8 cellular contexts compared by ENCODE assay signal in the genomic region with DNA sequence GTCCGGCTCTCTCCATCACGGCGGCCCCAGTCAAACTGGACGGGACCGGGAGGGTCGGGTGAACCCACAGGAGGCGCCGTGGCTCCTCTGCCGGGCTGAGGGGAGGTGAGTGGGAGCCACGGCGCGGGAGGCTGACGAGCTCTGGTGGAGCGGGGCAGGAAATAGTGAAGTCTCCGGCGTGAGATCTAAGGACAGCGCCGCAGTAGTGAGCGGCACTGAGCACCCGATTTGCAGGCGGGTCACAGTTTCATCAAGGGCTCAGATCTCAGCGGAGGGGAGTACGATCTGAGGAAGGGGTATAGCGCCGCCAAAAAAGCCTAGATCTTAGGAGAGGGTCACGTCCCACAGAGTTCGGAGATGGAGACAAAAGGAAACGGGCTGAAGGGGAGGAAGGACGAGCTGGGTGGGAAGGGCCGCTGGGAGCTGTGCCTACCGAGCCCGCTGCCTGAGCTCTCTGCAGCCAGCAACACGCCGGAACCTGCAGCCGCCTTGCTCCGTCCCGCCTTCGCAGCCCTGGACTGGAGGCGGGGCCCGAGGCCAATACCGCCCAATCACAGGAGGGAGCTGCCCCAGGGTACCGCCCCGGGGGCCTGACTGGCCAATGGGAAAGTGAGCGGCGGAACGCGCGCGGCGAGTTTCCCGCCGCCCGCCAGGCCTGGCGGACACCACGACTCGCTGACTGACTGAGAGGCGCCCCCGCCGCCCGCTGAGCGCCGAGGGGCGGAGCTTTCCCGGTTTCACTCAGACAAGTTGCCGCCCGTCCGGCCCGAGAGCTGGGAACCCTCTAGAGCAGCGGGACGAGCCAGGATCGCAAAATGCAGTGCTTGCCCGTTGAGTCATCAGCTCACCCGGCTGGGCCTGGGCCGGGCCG. TPM values are rescaled to one million over a fixed set of nuclear protein-coding genes. Genes with fewer than 3 reads are reported as not detected.
DNase-seq lines count a peak whose midpoint lies in the region; ATAC-seq and TF ChIP-seq lines count a peak whose summit lies in the region.

No MANE protein-coding gene starts in this region.

- no peaks in the 10 kb centered on the region for H3K9me2 ChIP-seq in MM.1S (replicated peaks; ENCODE audit: insufficient read depth, low read length)
- H3K9me2 ChIP-seq in neural cell (ENCODE audit: insufficient read depth, low read length), result no peaks in the 10 kb centered on the region

- H3K9me3 ChIP-seq in MM.1S (replicated peaks; ENCODE audit: insufficient read depth, low read length) (no peaks in the 10 kb centered on the region), neural cell (ENCODE audit: low read length) (no peaks in the 10 kb centered on the region)

- H3K36me3 ChIP-seq in MM.1S (replicated peaks; ENCODE audit: insufficient read depth, low read length), result no peaks in the 10 kb centered on the region
- H3K36me3 ChIP-seq in neural cell (ENCODE audit: insufficient read depth, low read length), result no peaks in the 10 kb centered on the region

- DNase-seq in GDM1 (lab: John Stamatoyannopoulos, UW) (peak; percentile 96), HCEC 1CT (peak; percentile 99), MM.1S (peak; percentile 97), SHP77 treated with DMSO at 0.1 percent for 48 hours (lab: John Stamatoyannopoulos, UW) (peak; percentile 97), activated gamma-delta T cell treated with Interleukin-2 at 50 U/mL for 16 hours (peak; percentile 94), fibroblast of villous mesenchyme (ENCODE audit: low read depth) (peak; percentile 98)
- peak; percentile 96 to 97 for DNase-seq in stimulated activated naive CD8-positive, alpha-beta T cell treated with anti-CD3 and anti-CD28 coated beads, Interleukin-15, amount 100 ng/mL, for 72 hours

- H3K9ac ChIP-seq in MM.1S (ENCODE audit: low read length) (peak overlapping the region; percentile 95), neural cell (ENCODE audit: low read length) (peak overlapping the region; percentile 34)

- ATAC-seq in stimulated activated naive CD8-positive, alpha-beta T cell treated with anti-CD3 and anti-CD28 coated beads, Interleukin-15, amount 100 ng/mL, for 72 hours, result peak; percentile 97

- H3K27me3 ChIP-seq in MM.1S (replicated peaks; ENCODE audit: insufficient read depth, low read length) (no peaks in the 10 kb centered on the region), neural cell (ENCODE audit: insufficient read depth, low read depth, low read length) (no peaks in the 10 kb centered on the region)

- H3K4me3 ChIP-seq in MM.1S (ENCODE audit: low read length) (peak overlapping the region; percentile 88), fibroblast of villous mesenchyme (ENCODE audit: low read depth, low read length) (peak overlapping the region; percentile 74), neural cell (ENCODE audit: low read length) (peak overlapping the region; percentile 71)

- peak overlapping the region; percentile 86 to 98 for H3K4me3 Mint-ChIP-seq in stimulated activated naive CD8-positive, alpha-beta T cell treated with anti-CD3 and anti-CD28 coated beads, Interleukin-15, amount 100 ng/mL, for 72 hours

- H3K4me2 ChIP-seq in MM.1S (ENCODE audit: low read depth, low read length), result peak overlapping the region; percentile 96
- peak overlapping the region; percentile 69 for H3K4me2 ChIP-seq in neural cell (ENCODE audit: low read length)

- H2AFZ ChIP-seq in MM.1S (ENCODE audit: low read length) (peak overlapping the region; percentile 69), neural cell (ENCODE audit: low read depth, low read length) (no peak overlapping the region)

- no peak for TF ChIP-seq RAD21 in neural cell (conservative IDR thresholded peaks at IDR 0.05)

- peaks cover 34% of the 10 kb centered on the region for H3K4me1 Mint-ChIP-seq in stimulated activated naive CD8-positive, alpha-beta T cell treated with anti-CD3 and anti-CD28 coated beads, Interleukin-15, amount 100 ng/mL, for 72 hours

- peak overlapping the region; percentile 95 to 96 for H3K27ac Mint-ChIP-seq in stimulated activated naive CD8-positive, alpha-beta T cell treated with anti-CD3 and anti-CD28 coated beads, Interleukin-15, amount 100 ng/mL, for 72 hours

- TF ChIP-seq CTCF in MM.1S (IDR thresholded peaks at IDR 0.05; ENCODE audit: low read length) (peak; percentile 7; the same call in 1 of the 2 replicates), fibroblast of villous mesenchyme (IDR thresholded peaks at IDR 0.05; ENCODE audit: insufficient read depth, low read depth, low read length) (no peak), neural cell (IDR thresholded peaks at IDR 0.05; ENCODE audit: poor library complexity, severe bottlenecking) (peak; percentile 11)

- no peaks in the 10 kb centered on the region for H3K9me3 Mint-ChIP-seq in stimulated activated naive CD8-positive, alpha-beta T cell treated with anti-CD3 and anti-CD28 coated beads, Interleukin-15, amount 100 ng/mL, for 72 hours

- H3F3A ChIP-seq in MM.1S (ENCODE audit: insufficient read depth, low read length), result peaks cover 35% of the 10 kb centered on the region
- no peaks in the 10 kb centered on the region for H3F3A ChIP-seq in neural cell (ENCODE audit: insufficient read depth, low read length, poor library complexity, severe bottlenecking)

- no peaks in the 10 kb centered on the region for H4K20me1 ChIP-seq in MM.1S (ENCODE audit: insufficient read depth, low read length)
- H4K20me1 ChIP-seq in neural cell (ENCODE audit: insufficient read depth), result no peaks in the 10 kb centered on the region

- H3K4me1 ChIP-seq in MM.1S (ENCODE audit: low read length), result peaks cover 19% of the 10 kb centered on the region

- H3K79me2 ChIP-seq in MM.1S (ENCODE audit: low read length) (no peaks in the 10 kb centered on the region), neural cell (replicated peaks; ENCODE audit: insufficient read depth, low read length) (no peaks in the 10 kb centered on the region)

- no peak for TF ChIP-seq EP300 in neural cell (conservative IDR thresholded peaks at IDR 0.05; ENCODE audit: poor library complexity, severe bottlenecking)

- no peaks in the 10 kb centered on the region for H3K27me3 Mint-ChIP-seq in stimulated activated naive CD8-positive, alpha-beta T cell treated with anti-CD3 and anti-CD28 coated beads, Interleukin-15, amount 100 ng/mL, for 72 hours

- peak overlapping the region; percentile 96 for H3K27ac ChIP-seq in MM.1S (ENCODE audit: low read length)
- no peak overlapping the region for H3K27ac ChIP-seq in neural cell (ENCODE audit: low read length)

TF ChIP-seq in neural cell, 6 proteins besides CTCF, POLR2A, EP300 and RAD21:
- TF ChIP-seq MXI1 (conservative IDR thresholded peaks at IDR 0.05; ENCODE audit: poor library complexity, severe bottlenecking) (peak; percentile 78), SMC3 (conservative IDR thresholded peaks at IDR 0.05; ENCODE audit: poor library complexity) (no peak)

RNA-seq across cellular contexts. Expression of gene SFN, which starts 1.9 kb away (rescaled TPM):
- total RNA-seq in fibroblast of villous mesenchyme, result 0.32 and 0.43 TPM in 2 replicates
- 0.25 TPM in 1 of 2 replicates, not detected in the other for polyA plus RNA-seq in neural cell
- 0.73 TPM in 1 of 2 replicates, not detected in the other for polyA minus RNA-seq in neural cell

RNA-seq across cellular contexts. Expression of gene GPN2, which starts 25.2 kb away (rescaled TPM):
- 9.5 and 11.9 TPM in 2 replicates for total RNA-seq in fibroblast of villous mesenchyme
- polyA plus RNA-seq in neural cell, result 17.7 and 20.2 TPM in 2 replicates
- polyA minus RNA-seq in neural cell, result 19.0 and 19.4 TPM in 2 replicates

RNA-seq across cellular contexts. Expression of gene GPATCH3, which starts 35.4 kb away (rescaled TPM):
- total RNA-seq in fibroblast of villous mesenchyme, result 7.3 and 8.7 TPM in 2 replicates
- polyA plus RNA-seq in neural cell, result 6.6 and 7.1 TPM in 2 replicates
- 13.4 and 14.2 TPM in 2 replicates for polyA minus RNA-seq in neural cell

RNA-seq across cellular contexts. Expression of gene ZDHHC18, which starts 38.4 kb away (rescaled TPM):
- total RNA-seq in fibroblast of villous mesenchyme, result 10.3 and 16.4 TPM in 2 replicates
- polyA plus RNA-seq in neural cell, result 23.7 and 27.3 TPM in 2 replicates
- 18.2 and 21.2 TPM in 2 replicates for polyA minus RNA-seq in neural cell

RNA-seq across cellular contexts. Expression of gene NR0B2, which starts 48.9 kb away (rescaled TPM):
- not detected in 2 replicates for total RNA-seq in fibroblast of villous mesenchyme
- polyA plus RNA-seq in neural cell, result not detected in 2 replicates
- polyA minus RNA-seq in neural cell, result not detected in 2 replicates
